In genomic region chr2:219123356-219124143, GRCh38 we compare ENCODE assay signal across 23 cellular contexts. TPM values are rescaled to one million over a fixed set of nuclear protein-coding genes. Genes with fewer than 3 reads are reported as not detected.
DNase-seq lines count a peak whose midpoint lies in the region; ATAC-seq, FAIRE-seq and TF ChIP-seq lines count a peak whose summit lies in the region.
"Had no signal": no experiment of that assay in that cellular context is flagged by ENCODE, and none has a peak within 500 bp of the region (broad histone marks: within the 10 kb centered on the region; RNA-seq: fewer than 3 reads in every experiment).

No MANE protein-coding gene starts in this region.

- POLR2A ChIA-PET in A673 (lab: Charles Lee; ENCODE audit: low non-redundant PET): no interaction called here

- H3K27me3 ChIP-seq in smooth muscle cell (ENCODE audit: low read depth) (no peaks in the 10 kb centered on the region), A673 (replicated peaks; ENCODE audit: insufficient read depth, low read depth, low read length, poor library complexity) (no peaks in the 10 kb centered on the region)
- H3K27me3 ChIP-seq: BLaER1 treated with 17β-estradiol and CSF1 and Interleukin-3, amounts not matched to agents 10 nM and 100 nM; thyroid gland had no signal

- H3K27ac ChIP-seq in VCaP (peak overlapping the region; percentile 97), kidney (ENCODE audit: low read depth in 2 of 2, low read length in 2 of 2) (peak overlapping the region; percentile 66 to 83), smooth muscle cell (ENCODE audit: low read depth) (peak overlapping the region; percentile 86), A673 (ENCODE audit: low read depth, low read length, poor library complexity, severe bottlenecking) (no peak overlapping the region)
- H3K27ac ChIP-seq: BLaER1 treated with 17β-estradiol and CSF1 and Interleukin-3, amounts not matched to agents 10 nM and 100 nM; epithelial cell of prostate; thyroid gland had no signal

- H3K4me2 ChIP-seq in smooth muscle cell: peak overlapping the region; percentile 72
- H3K4me2 ChIP-seq: BLaER1 treated with 17β-estradiol and CSF1 and Interleukin-3, amounts not matched to agents 10 nM and 100 nM had no signal

- peaks cover 65% of the 10 kb centered on the region for H3K4me1 Mint-ChIP-seq in Calu3 (ENCODE audit: low read depth, unreplicated experiment)

- H2AFZ ChIP-seq in smooth muscle cell (ENCODE audit: low read depth): no peak overlapping the region

- FAIRE-seq in kidney (lab: Jason Lieb, UNC): no peak
- FAIRE-seq: GM18507 had no signal

- no peak overlapping the region for H3K4me3 Mint-ChIP-seq in Calu3 (ENCODE audit: low read depth, unreplicated experiment)
- H3K4me3 Mint-ChIP-seq: naive B cell had no signal

- H3K36me3 Mint-ChIP-seq in Calu3 (ENCODE audit: insufficient read depth, unreplicated experiment): peaks cover 11% of the 10 kb centered on the region
- H3K36me3 Mint-ChIP-seq: naive B cell had no signal

- H3K36me3 ChIP-seq in kidney (ENCODE audit: control insufficient read depth in 1 of 2, insufficient read depth in 2 of 2, low read length in 2 of 2) (no peaks in the 10 kb centered on the region), smooth muscle cell (ENCODE audit: low read depth) (no peaks in the 10 kb centered on the region), A673 (ENCODE audit: insufficient read depth, low read length, poor library complexity, severe bottlenecking) (no peaks in the 10 kb centered on the region)
- H3K36me3 ChIP-seq: thyroid gland had no signal

- no peaks in the 10 kb centered on the region for H3K79me2 ChIP-seq in smooth muscle cell (ENCODE audit: low read depth)

- H3K4me1 ChIP-seq in kidney (ENCODE audit: control insufficient read depth in 1 of 2, insufficient read depth in 1 of 2, low read depth in 1 of 2, low read length in 2 of 2) (peaks cover 30 to 42% of the 10 kb centered on the region in 2 donors), smooth muscle cell (ENCODE audit: low read depth) (peaks cover 21% of the 10 kb centered on the region), A673 (ENCODE audit: insufficient read depth, low read length, poor library complexity, severe bottlenecking) (peaks cover 21% of the 10 kb centered on the region)

- no peak overlapping the region for H3K9ac ChIP-seq in kidney (ENCODE audit: low read length in 2 of 2)
- H3K9ac ChIP-seq in smooth muscle cell (ENCODE audit: low read depth): no peak overlapping the region
- H3K9ac ChIP-seq: BLaER1 treated with 17β-estradiol and CSF1 and Interleukin-3, amounts not matched to agents 10 nM and 100 nM had no signal

- WGBS in smooth muscle cell (ENCODE audit: low lambda C conversion rate): 89% methylated on average over 8 of the region's 8 CpGs

- H4K20me1 ChIP-seq in smooth muscle cell (ENCODE audit: low read depth): peaks cover 5% of the 10 kb centered on the region

- no peaks in the 10 kb centered on the region for H3K27me3 Mint-ChIP-seq in Calu3 (ENCODE audit: unreplicated experiment)
- H3K27me3 Mint-ChIP-seq: naive B cell had no signal

- H3K4me3 ChIP-seq in kidney (ENCODE audit: low read length in 2 of 2) (peak overlapping the region; percentile 32 to 40), smooth muscle cell (peak overlapping the region; percentile 29), A673 (ENCODE audit: low read depth, low read length, poor library complexity, severe bottlenecking) (no peak overlapping the region)
- H3K4me3 ChIP-seq: BLaER1 treated with 17β-estradiol and CSF1 and Interleukin-3, amounts not matched to agents 10 nM and 100 nM; lung; thyroid gland had no signal

- H3K9me3 ChIP-seq in kidney (ENCODE audit: control insufficient read depth in 1 of 2, low read length in 2 of 2) (no peaks in the 10 kb centered on the region), smooth muscle cell (replicated peaks; ENCODE audit: low read depth) (no peaks in the 10 kb centered on the region), A673 (ENCODE audit: low read depth, low read length, poor library complexity, severe bottlenecking) (no peaks in the 10 kb centered on the region)
- H3K9me3 ChIP-seq: BLaER1 treated with 17β-estradiol and CSF1 and Interleukin-3, amounts not matched to agents 10 nM and 100 nM; thyroid gland had no signal

- CTCF ChIA-PET in Calu3 (lab: Charles Lee) (interaction anchor here (1.1 to 1.9 kb wide), 4 partner anchors 16 to 65 kb away, joined by 3 to 7 read pairs (median 5); no protein-coding TSS in a partner anchor), A673 (lab: Charles Lee) (interaction anchor here (0.7 kb wide), 1 partner anchor 94 kb away, joined by 3 read pairs; no protein-coding TSS in a partner anchor)

- H3K27ac Mint-ChIP-seq in Calu3 (ENCODE audit: unreplicated experiment): peak overlapping the region; percentile 28

- ATAC-seq in GM18873 (IDR thresholded peaks at IDR 0.05; ENCODE audit: low FRiP score, unreplicated experiment): no peak

- DNase-seq in Calu3 (no peak), kidney (no peak), smooth muscle cell (lab: John Stamatoyannopoulos, UW; ENCODE audit: unreplicated experiment) (no peak), A673 (ENCODE audit: low spot score) (no peak), globus pallidus (ENCODE audit: low spot score) (no peak)
- DNase-seq: activated CD4-positive, alpha-beta T cell treated with anti-CD3 and anti-CD28 coated beads, Interleukin-2, amount 50 U/mL, for 1 hour; activated naive CD4-positive, alpha-beta T cell; activated T-cell treated with anti-CD3 and anti-CD28 coated beads, Interleukin-2, amount 50 U/mL, for 48 hours; amniotic stem cell; glutamatergic neuron; kidney glomerular epithelial cell; MV-4-11; naive B cell; NCI-H1436 treated with DMSO at 0.1 percent for 48 hours; NCI-H446 treated with DMSO at 0.1 percent for 48 hours; NCI-H82; thyroid gland had no signal

- peaks cover 13% of the 10 kb centered on the region for H3F3A ChIP-seq in smooth muscle cell (ENCODE audit: low read depth)

- BruUV-seq in Calu3 (replicated peaks; lab: Mats Ljungman, UMichigan) (no TSS peak), A673 (replicated peaks; lab: Mats Ljungman, UMichigan) (no TSS peak)

- H3K9me3 Mint-ChIP-seq in Calu3 (ENCODE audit: low read depth, unreplicated experiment): no peaks in the 10 kb centered on the region
- H3K9me3 Mint-ChIP-seq: naive B cell had no signal

- no peak for TF ChIP-seq CTCF in Calu3 (IDR thresholded peaks at IDR 0.05; ENCODE audit: unreplicated experiment)
- no peak for TF ChIP-seq CTCF in VCaP (conservative IDR thresholded peaks at IDR 0.05)
- no peak for TF ChIP-seq CTCF in kidney (IDR thresholded peaks at IDR 0.05; ENCODE audit: borderline replicate concordance, extremely low read depth, insufficient read depth)
- no peak for TF ChIP-seq CTCF in smooth muscle cell (IDR thresholded peaks at IDR 0.05; ENCODE audit: borderline replicate concordance, insufficient read depth, poor library complexity, severe bottlenecking)
- TF ChIP-seq CTCF in A673 (conservative IDR thresholded peaks at IDR 0.05; ENCODE audit: low read depth, low read length): no peak

- intact Hi-C loops in Calu3 (cut with micrococcal nuclease; ENCODE audit: unreplicated experiment): loop anchor here (5.0 kb wide), 3 partner anchors 34 to 111 kb away; no protein-coding TSS in a partner anchor
- intact Hi-C loops in kidney (cut with DNase I): no loop called here
- intact Hi-C loops in A673 (cut with micrococcal nuclease; ENCODE audit: unreplicated experiment): loop anchor here (10.0 kb wide), 1 partner anchor 249 kb away; no protein-coding TSS in a partner anchor

RNA-seq across cellular contexts. Expression of gene NHEJ1, which starts 37.1 kb away (rescaled TPM):
- total RNA-seq in Calu3 (2022): 12.1 and 12.4 TPM in 2 replicates
- 17.5 TPM for total RNA-seq in kidney
- 17.7 TPM for polyA plus RNA-seq in kidney (ENCODE audit: insufficient read depth, low read depth, low replicate concordance)
- total RNA-seq in smooth muscle cell: 6.0 and 13.6 TPM in 2 replicates
- 8.5 and 8.6 TPM in 2 replicates for polyA plus RNA-seq in smooth muscle cell
- total RNA-seq in A673 (2021): 16.6 and 18.0 TPM in 2 replicates

RNA-seq across cellular contexts. Expression of gene SLC23A3, which starts 46.3 kb away (rescaled TPM):
- 4.4 and 6.0 TPM in 2 replicates for total RNA-seq in Calu3 (2022)
- 2.8 TPM for total RNA-seq in kidney
- 10.9 TPM for polyA plus RNA-seq in kidney (ENCODE audit: insufficient read depth, low read depth, low replicate concordance)
- not detected in 2 replicates for total RNA-seq in smooth muscle cell
- polyA plus RNA-seq in smooth muscle cell: 0.40 TPM in 1 of 2 replicates, not detected in the other
- total RNA-seq in A673 (2021): 1.9 and 2.2 TPM in 2 replicates

RNA-seq across cellular contexts. Expression of gene CNPPD1, which starts 53.2 kb away (rescaled TPM):
- 40.6 and 42.9 TPM in 2 replicates for total RNA-seq in Calu3 (2022)
- 97.5 TPM for total RNA-seq in kidney
- 131 TPM for polyA plus RNA-seq in kidney (ENCODE audit: insufficient read depth, low read depth, low replicate concordance)
- total RNA-seq in smooth muscle cell: 11.6 and 14.8 TPM in 2 replicates
- polyA plus RNA-seq in smooth muscle cell: 26.0 and 35.3 TPM in 2 replicates
- 38.0 and 40.3 TPM in 2 replicates for total RNA-seq in A673 (2021)

RNA-seq across cellular contexts. Expression of gene RETREG2, which starts 54.5 kb away (rescaled TPM):
- total RNA-seq in Calu3 (2022) (67.9 and 69.7 TPM in 2 replicates), kidney (106 TPM), smooth muscle cell (48.7 and 49.8 TPM in 2 replicates), A673 (2021) (53.1 and 59.0 TPM in 2 replicates)
- polyA plus RNA-seq in kidney (ENCODE audit: insufficient read depth, low read depth, low replicate concordance) (112 TPM), smooth muscle cell (57.2 and 66.6 TPM in 2 replicates)
